ENCODE assay signal across 30 cellular contexts in genomic region chr5:5384634-5385033, GRCh38.
"Had no signal": no experiment of that assay in that cellular context is flagged by ENCODE, and none has a peak within 500 bp of the region (broad histone marks: within the 10 kb centered on the region; RNA-seq: fewer than 3 reads in every experiment).

No MANE protein-coding gene starts in this region.

- H3K27ac Mint-ChIP-seq: activated CD4-positive, alpha-beta memory T cell treated with anti-CD3 and anti-CD28 coated beads for 36 hours; activated CD4-positive, alpha-beta T cell treated with anti-CD3 and anti-CD28 coated beads for 36 hours; activated CD4-positive, alpha-beta T cell treated with anti-CD3 and anti-CD28 coated beads, Interleukin-2, amount 10 ng/mL, durations not matched to agents 24 days and 14 days; activated CD8-positive, alpha-beta memory T cell treated with anti-CD3 and anti-CD28 coated beads, Interleukin-2, amount 10 ng/mL, durations not matched to agents 7 days and 5 days; activated CD8-positive, alpha-beta T cell treated with anti-CD3 and anti-CD28 coated beads, Interleukin-2, amount 10 ng/mL, durations not matched to agents 7 days and 5 days; activated naive CD4-positive, alpha-beta T cell treated with anti-CD3 and anti-CD28 coated beads, Interleukin-2, amount 10 ng/mL, durations not matched to agents 7 days and 5 days; activated naive CD4-positive, alpha-beta T cell treated with anti-CD3 and anti-CD28 coated beads, Interleukin-2, amount 50 U/mL, for 72 hours; activated naive CD8-positive, alpha-beta T cell treated with anti-CD3 and anti-CD28 coated beads, Interleukin-2, amount 10 ng/mL, durations not matched to agents 7 days and 5 days; activated T-cell treated with anti-CD3 and anti-CD28 coated beads, Interleukin-2, amount 50 U/mL, for 72 hours; effector memory CD8-positive, alpha-beta T cell; T-cell; T-helper 1 cell treated with Interleukin-12 subunit alpha and Interleukin-12 subunit beta and Interleukin-4 antibody, amounts not matched to agents 30 μg/mL and 1 μg/mL, for 36 hours had no signal

- H3K4me2 ChIP-seq: SK-N-SH had no signal

- H3K27me3 ChIP-seq: body of pancreas, gastrocnemius medialis had no signal

- H3K4me3 ChIP-seq: body of pancreas, gastrocnemius medialis had no signal

- H3K4me3 Mint-ChIP-seq: activated CD4-positive, alpha-beta memory T cell treated with anti-CD3 and anti-CD28 coated beads for 36 hours; activated CD4-positive, alpha-beta T cell treated with anti-CD3 and anti-CD28 coated beads for 36 hours; activated CD4-positive, alpha-beta T cell treated with anti-CD3 and anti-CD28 coated beads, Interleukin-2, amount 10 ng/mL, durations not matched to agents 24 days and 14 days; activated CD8-positive, alpha-beta memory T cell treated with anti-CD3 and anti-CD28 coated beads, Interleukin-2, amount 10 ng/mL, durations not matched to agents 7 days and 5 days; activated CD8-positive, alpha-beta T cell treated with anti-CD3 and anti-CD28 coated beads, Interleukin-2, amount 10 ng/mL, durations not matched to agents 7 days and 5 days; activated naive CD4-positive, alpha-beta T cell treated with anti-CD3 and anti-CD28 coated beads, Interleukin-2, amount 10 ng/mL, durations not matched to agents 7 days and 5 days; activated naive CD8-positive, alpha-beta T cell treated with anti-CD3 and anti-CD28 coated beads, Interleukin-2, amount 10 ng/mL, durations not matched to agents 7 days and 5 days; activated T-cell treated with anti-CD3 and anti-CD28 coated beads, Interleukin-2, amount 50 U/mL, for 72 hours; effector memory CD8-positive, alpha-beta T cell; T-cell; T-helper 1 cell treated with Interleukin-12 subunit alpha and Interleukin-12 subunit beta and Interleukin-4 antibody, amounts not matched to agents 30 μg/mL and 1 μg/mL, for 36 hours had no signal

- H3K9me3 ChIP-seq: body of pancreas, gastrocnemius medialis, SK-N-SH had no signal

- H3K27me3 Mint-ChIP-seq: activated CD4-positive, alpha-beta memory T cell treated with anti-CD3 and anti-CD28 coated beads for 36 hours; activated CD4-positive, alpha-beta T cell treated with anti-CD3 and anti-CD28 coated beads for 36 hours; activated CD4-positive, alpha-beta T cell treated with anti-CD3 and anti-CD28 coated beads, Interleukin-2, amount 10 ng/mL, durations not matched to agents 24 days and 14 days; activated CD8-positive, alpha-beta memory T cell treated with anti-CD3 and anti-CD28 coated beads, Interleukin-2, amount 10 ng/mL, durations not matched to agents 7 days and 5 days; activated naive CD4-positive, alpha-beta T cell treated with anti-CD3 and anti-CD28 coated beads, Interleukin-2, amount 10 ng/mL, durations not matched to agents 7 days and 5 days; activated naive CD8-positive, alpha-beta T cell treated with anti-CD3 and anti-CD28 coated beads, Interleukin-2, amount 10 ng/mL, durations not matched to agents 7 days and 5 days; T-cell had no signal

- H3K4me1 Mint-ChIP-seq: activated CD4-positive, alpha-beta T cell treated with anti-CD3 and anti-CD28 coated beads for 36 hours; activated CD4-positive, alpha-beta T cell treated with anti-CD3 and anti-CD28 coated beads, Interleukin-2, amount 10 ng/mL, durations not matched to agents 24 days and 14 days; activated CD8-positive, alpha-beta memory T cell treated with anti-CD3 and anti-CD28 coated beads, Interleukin-2, amount 10 ng/mL, durations not matched to agents 7 days and 5 days; activated naive CD4-positive, alpha-beta T cell treated with anti-CD3 and anti-CD28 coated beads, Interleukin-2, amount 10 ng/mL, durations not matched to agents 7 days and 5 days; activated naive CD8-positive, alpha-beta T cell treated with anti-CD3 and anti-CD28 coated beads, Interleukin-2, amount 10 ng/mL, durations not matched to agents 7 days and 5 days; T-cell had no signal

- H3K27ac ChIP-seq: body of pancreas, foreskin keratinocyte, gastrocnemius medialis had no signal

- H3K36me3 ChIP-seq: gastrocnemius medialis had no signal

- H3K9ac ChIP-seq: SK-N-SH had no signal

- H3K36me3 Mint-ChIP-seq: activated CD4-positive, alpha-beta memory T cell treated with anti-CD3 and anti-CD28 coated beads for 36 hours; activated CD8-positive, alpha-beta memory T cell treated with anti-CD3 and anti-CD28 coated beads, Interleukin-2, amount 10 ng/mL, durations not matched to agents 7 days and 5 days; activated naive CD4-positive, alpha-beta T cell treated with anti-CD3 and anti-CD28 coated beads, Interleukin-2, amount 10 ng/mL, durations not matched to agents 7 days and 5 days; activated naive CD4-positive, alpha-beta T cell treated with anti-CD3 and anti-CD28 coated beads, Interleukin-2, amount 50 U/mL, for 72 hours; activated naive CD8-positive, alpha-beta T cell treated with anti-CD3 and anti-CD28 coated beads, Interleukin-2, amount 10 ng/mL, durations not matched to agents 7 days and 5 days; T-cell had no signal

- ATAC-seq: activated CD4-positive, alpha-beta T cell treated with anti-CD3 and anti-CD28 coated beads for 36 hours; activated CD8-positive, alpha-beta memory T cell treated with anti-CD3 and anti-CD28 coated beads, Interleukin-2, amount 10 ng/mL, durations not matched to agents 7 days and 5 days; activated CD8-positive, alpha-beta T cell treated with anti-CD3 and anti-CD28 coated beads, Interleukin-2, amount 10 ng/mL, durations not matched to agents 7 days and 5 days; activated naive CD4-positive, alpha-beta T cell treated with anti-CD3 and anti-CD28 coated beads, Interleukin-2, amount 50 U/mL, for 72 hours; activated T-cell treated with anti-CD3 and anti-CD28 coated beads, Interleukin-2, amount 50 U/mL, for 72 hours; body of pancreas; effector memory CD8-positive, alpha-beta T cell; esophagus mucosa; foreskin keratinocyte; gastrocnemius medialis; T-cell had no signal

- H3K4me1 ChIP-seq: body of pancreas, foreskin keratinocyte, gastrocnemius medialis had no signal

- DNase-seq: activated CD4-positive, alpha-beta memory T cell treated with anti-CD3 and anti-CD28 coated beads for 36 hours; activated CD4-positive, alpha-beta T cell treated with anti-CD3 and anti-CD28 coated beads for 36 hours; activated CD4-positive, alpha-beta T cell treated with anti-CD3 and anti-CD28 coated beads, Interleukin-2, amount 10 ng/mL, durations not matched to agents 24 days and 14 days; activated CD4-positive, CD25-positive, alpha-beta regulatory T cell; activated CD4-positive, CD25-positive, alpha-beta regulatory T cell treated with anti-CD3 and anti-CD28 coated beads, Interleukin-2, amount 50 U/mL, for 72 hours; activated CD8-positive, alpha-beta memory T cell treated with anti-CD3 and anti-CD28 coated beads, Interleukin-2, amount 10 ng/mL, durations not matched to agents 7 days and 5 days; activated CD8-positive, alpha-beta memory T cell treated with anti-CD3 and anti-CD28 coated beads, Interleukin-2, amount 50 U/mL, for 4 hours; activated CD8-positive, alpha-beta T cell treated with anti-CD3 and anti-CD28 coated beads, Interleukin-2, amount 10 ng/mL, durations not matched to agents 7 days and 5 days; activated gamma-delta T cell; activated naive CD4-positive, alpha-beta T cell; activated naive CD4-positive, alpha-beta T cell treated with anti-CD3 and anti-CD28 coated beads, Interleukin-2, amount 10 ng/mL, durations not matched to agents 7 days and 5 days; activated naive CD8-positive, alpha-beta T cell treated with anti-CD3 and anti-CD28 coated beads, Interleukin-2, amount 10 ng/mL, durations not matched to agents 7 days and 5 days; activated T-cell treated with anti-CD3 and anti-CD28 coated beads, Interleukin-2, amount 50 U/mL, for 1 hour; activated T-cell treated with anti-CD3 and anti-CD28 coated beads, Interleukin-2, amount 50 U/mL, for 72 hours; amniotic stem cell; anterior cingulate cortex; body of pancreas; caudate nucleus; cortex of kidney; dermis blood vessel endothelial cell; effector CD4-positive, alpha-beta T cell; effector memory CD8-positive, alpha-beta T cell; foreskin keratinocyte; gastrocnemius medialis; SK-N-SH; SW 1271; T-cell had no signal
